18 cellular contexts compared by ENCODE assay signal in genomic region chr11:520428-521178, GRCh38. TPM values are rescaled to one million over a fixed set of nuclear protein-coding genes. Genes with fewer than 3 reads are reported as not detected.
DNase-seq lines count a peak whose midpoint lies in the region; ATAC-seq and TF ChIP-seq lines count a peak whose summit lies in the region.
"Had no signal": no experiment of that assay in that cellular context is flagged by ENCODE, and none has a peak within 500 bp of the region (broad histone marks: within the 10 kb centered on the region; RNA-seq: fewer than 3 reads in every experiment).

No MANE protein-coding gene starts in this region.

- H3K4me1 ChIP-seq in cardiac muscle cell (ENCODE audit: low read depth) = no peaks in the 10 kb centered on the region

- H3K9me3 ChIP-seq in T-helper 17 cell (ENCODE audit: control insufficient read depth, low read length, poor library complexity, severe bottlenecking) = no peaks in the 10 kb centered on the region
- H3K9me3 ChIP-seq in cardiac muscle cell (ENCODE audit: low read depth) = no peaks in the 10 kb centered on the region
- H3K9me3 ChIP-seq: pancreas, vagina had no signal

- H3K27me3 ChIP-seq in cardiac muscle cell = no peaks in the 10 kb centered on the region
- H3K27me3 ChIP-seq: pancreas, stomach, vagina had no signal

- no peak overlapping the region for H3K27ac ChIP-seq in cardiac muscle cell
- H3K27ac ChIP-seq: pancreas, stomach, vagina had no signal

- H3K27ac Mint-ChIP-seq in natural killer cell treated with Interleukin-12 subunit alpha and Interleukin-12 subunit beta and Interleukin-15 and Interleukin-18, amount 100 ng/mL, for 72 hours = peak overlapping the region; percentile 44 to 67
- no peak overlapping the region for H3K27ac Mint-ChIP-seq in natural killer cell
- peak overlapping the region; percentile 51 for H3K27ac Mint-ChIP-seq in T-helper 17 cell

- H3K9me3 Mint-ChIP-seq in natural killer cell treated with Interleukin-12 subunit alpha and Interleukin-12 subunit beta and Interleukin-15 and Interleukin-18, amount 100 ng/mL, for 72 hours = no peaks in the 10 kb centered on the region
- peaks cover 0 to 3% of the 10 kb centered on the region in 2 donors for H3K9me3 Mint-ChIP-seq in natural killer cell

- intact Hi-C loops in natural killer cell (cut with micrococcal nuclease) = no loop called here

- no peak for ATAC-seq in natural killer cell treated with Interleukin-12 subunit alpha and Interleukin-12 subunit beta and Interleukin-15 and Interleukin-18, amount 100 ng/mL, for 72 hours
- ATAC-seq in natural killer cell (no peak), T-helper 17 cell (no peak)
- ATAC-seq: pancreas had no signal

- DNase-seq in natural killer cell treated with Interleukin-12 subunit alpha and Interleukin-12 subunit beta and Interleukin-15 and Interleukin-18, amount 100 ng/mL, for 72 hours (ENCODE audit: low spot score) = no peak
- no peak for DNase-seq in natural killer cell
- DNase-seq in T-helper 17 cell = no peak
- no peak for DNase-seq in cardiac muscle cell (ENCODE audit: low read depth in 1 of 2, low spot score in 1 of 2)
- peak; percentile 46 for DNase-seq in ureter (ENCODE audit: low spot score)
- DNase-seq in 8988T = no peak
- DNase-seq in pons (ENCODE audit: low spot score) = no peak
- DNase-seq: activated T-cell treated with anti-CD3 and anti-CD28 coated beads for 4 hours, DND-41, glutamatergic neuron, GOT3, midbrain, NCI-H1105, NCI-H2227 treated with DMSO at 0.1 percent for 48 hours, stomach had no signal

- no peaks in the 10 kb centered on the region for H3K36me3 Mint-ChIP-seq in natural killer cell treated with Interleukin-12 subunit alpha and Interleukin-12 subunit beta and Interleukin-15 and Interleukin-18, amount 100 ng/mL, for 72 hours
- no peaks in the 10 kb centered on the region for H3K36me3 Mint-ChIP-seq in natural killer cell
- no peaks in the 10 kb centered on the region for H3K36me3 Mint-ChIP-seq in T-helper 17 cell (ENCODE audit: low read depth)

- no peaks in the 10 kb centered on the region for H3K27me3 Mint-ChIP-seq in natural killer cell treated with Interleukin-12 subunit alpha and Interleukin-12 subunit beta and Interleukin-15 and Interleukin-18, amount 100 ng/mL, for 72 hours
- H3K27me3 Mint-ChIP-seq in natural killer cell (ENCODE audit: low read depth in 2 of 2) (no peaks in the 10 kb centered on the region), T-helper 17 cell (no peaks in the 10 kb centered on the region)

- TF ChIP-seq CTCF in natural killer cell (IDR thresholded peaks at IDR 0.05) = no peak
- TF ChIP-seq CTCF in cardiac muscle cell (IDR thresholded peaks at IDR 0.05; ENCODE audit: low read depth, low read length) = peak; percentile 29

- no peaks in the 10 kb centered on the region for H3K36me3 ChIP-seq in cardiac muscle cell
- H3K36me3 ChIP-seq: pancreas, stomach, vagina had no signal

- no peak overlapping the region for H3K4me3 ChIP-seq in cardiac muscle cell
- H3K4me3 ChIP-seq: pancreas, stomach, vagina had no signal

- peak overlapping the region; percentile 42 for H3K4me3 Mint-ChIP-seq in natural killer cell treated with Interleukin-12 subunit alpha and Interleukin-12 subunit beta and Interleukin-15 and Interleukin-18, amount 100 ng/mL, for 72 hours
- no peak overlapping the region for H3K4me3 Mint-ChIP-seq in natural killer cell
- no peak overlapping the region for H3K4me3 Mint-ChIP-seq in T-helper 17 cell

- peaks cover 5 to 10% of the 10 kb centered on the region in 2 donors for H3K4me1 Mint-ChIP-seq in natural killer cell treated with Interleukin-12 subunit alpha and Interleukin-12 subunit beta and Interleukin-15 and Interleukin-18, amount 100 ng/mL, for 72 hours (ENCODE audit: low read depth in 2 of 2)
- H3K4me1 Mint-ChIP-seq in natural killer cell = peaks cover 0 to 7% of the 10 kb centered on the region in 2 donors
- H3K4me1 Mint-ChIP-seq in T-helper 17 cell = peaks cover 2% of the 10 kb centered on the region

RNA-seq across cellular contexts. Expression of gene RNH1, which starts 13.6 kb away (rescaled TPM):
- total RNA-seq in natural killer cell treated with Interleukin-12 subunit alpha and Interleukin-12 subunit beta and Interleukin-15 and Interleukin-18, amount 100 ng/mL, for 72 hours = 100 to 1,000 TPM in 1 of 2 donors, 10 to 100 TPM in 1; 89.2 to 113 TPM
- total RNA-seq in natural killer cell = 100 to 1,000 TPM; 113 to 120 (median 118) TPM
- 100 to 1,000 TPM; 108 to 127 TPM for total RNA-seq in T-helper 17 cell
- total RNA-seq in cardiac muscle cell = 149 and 186 TPM in 2 replicates
- 157 and 176 TPM in 2 replicates for polyA plus RNA-seq in cardiac muscle cell
- total RNA-seq in ureter = 182 TPM

RNA-seq across cellular contexts. Expression of gene HRAS, which starts 14.8 kb away (rescaled TPM):
- 10 to 100 TPM; 33.6 to 83.5 TPM for total RNA-seq in natural killer cell treated with Interleukin-12 subunit alpha and Interleukin-12 subunit beta and Interleukin-15 and Interleukin-18, amount 100 ng/mL, for 72 hours
- total RNA-seq in natural killer cell = 10 to 100 TPM; 27.6 to 35.0 (median 30.6) TPM
- total RNA-seq in T-helper 17 cell = 10 to 100 TPM; 31.4 TPM
- 49.6 and 63.1 TPM in 2 replicates for total RNA-seq in cardiac muscle cell
- 60.0 and 97.8 TPM in 2 replicates for polyA plus RNA-seq in cardiac muscle cell
- total RNA-seq in ureter = 85.3 TPM

RNA-seq across cellular contexts. Expression of gene LRRC56, which starts 16.7 kb away (rescaled TPM):
- 1 to 10 TPM in 1 of 2 donors, under 1 TPM in 1; 0.98 to 1.8 TPM for total RNA-seq in natural killer cell treated with Interleukin-12 subunit alpha and Interleukin-12 subunit beta and Interleukin-15 and Interleukin-18, amount 100 ng/mL, for 72 hours
- 1 to 10 TPM; 1.5 to 2.4 (median 2.2) TPM for total RNA-seq in natural killer cell
- 1 to 10 TPM; 5.7 to 5.8 TPM for total RNA-seq in T-helper 17 cell
- 2.6 and 4.5 TPM in 2 replicates for total RNA-seq in cardiac muscle cell
- polyA plus RNA-seq in cardiac muscle cell = 2.5 and 3.4 TPM in 2 replicates
- 3.4 TPM for total RNA-seq in ureter

RNA-seq across cellular contexts. Expression of gene LMNTD2, which starts 39.9 kb away (rescaled TPM):
- 1 to 10 TPM; 1.1 to 2.1 TPM for total RNA-seq in natural killer cell treated with Interleukin-12 subunit alpha and Interleukin-12 subunit beta and Interleukin-15 and Interleukin-18, amount 100 ng/mL, for 72 hours
- 1 to 10 TPM; 3.5 to 5.2 (median 5.0) TPM for total RNA-seq in natural killer cell
- 1 to 10 TPM; 3.8 to 6.0 TPM for total RNA-seq in T-helper 17 cell
- total RNA-seq in cardiac muscle cell = 12.3 and 21.1 TPM in 2 replicates
- 18.4 and 18.8 TPM in 2 replicates for polyA plus RNA-seq in cardiac muscle cell
- 8.8 TPM for total RNA-seq in ureter
- total RNA-seq: cerebellum had no signal

RNA-seq across cellular contexts. Expression of gene RASSF7, which starts 40.2 kb away (rescaled TPM):
- 10 to 100 TPM; 13.3 to 22.9 TPM for total RNA-seq in natural killer cell treated with Interleukin-12 subunit alpha and Interleukin-12 subunit beta and Interleukin-15 and Interleukin-18, amount 100 ng/mL, for 72 hours
- total RNA-seq in natural killer cell (10 to 100 TPM; 19.0 to 21.7 (median 20.0) TPM), T-helper 17 cell (10 to 100 TPM; 24.6 to 29.4 TPM), cardiac muscle cell (47.8 and 49.5 TPM in 2 replicates), ureter (54.9 TPM)
- 49.6 and 66.7 TPM in 2 replicates for polyA plus RNA-seq in cardiac muscle cell

Comparison
In these comparisons a context has a peak if more than half of its experiments do, and no peak if none do; other contexts are left out.
1. H3K27ac Mint-ChIP-seq: peak in natural killer cell treated with Interleukin-12 subunit alpha and Interleukin-12 subunit beta and Interleukin-15 and Interleukin-18, amount 100 ng/mL, for 72 hours (2 of 2) and T-helper 17 cell (single experiment); none in natural killer cell (0 of 2).